ENCODE assay signal across 14 cellular contexts in the genomic region with DNA sequence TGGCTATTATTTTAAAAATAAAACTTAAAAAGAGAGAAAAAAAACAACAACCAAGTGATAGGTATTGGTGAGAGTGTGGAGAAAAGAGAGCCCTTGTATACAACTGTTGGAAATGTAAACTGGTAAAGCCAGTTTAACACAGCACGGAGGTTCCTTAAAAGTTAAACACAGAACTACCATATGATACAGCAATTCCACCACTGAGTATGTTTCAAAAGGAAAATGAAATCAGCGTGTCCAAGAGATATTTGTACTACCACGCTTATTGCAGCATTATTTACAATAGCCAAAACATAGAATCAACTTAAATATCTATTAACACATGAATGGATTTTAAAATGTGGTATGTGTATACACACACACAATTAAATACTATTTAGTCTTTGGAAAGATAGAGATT. TPM values are rescaled to one million over a fixed set of nuclear protein-coding genes. Genes with fewer than 3 reads are reported as not detected.
DNase-seq lines count a peak whose midpoint lies in the region; ATAC-seq, FAIRE-seq and TF ChIP-seq lines count a peak whose summit lies in the region.
"Had no signal": no experiment of that assay in that cellular context is flagged by ENCODE, and none has a peak within 500 bp of the region (broad histone marks: within the 10 kb centered on the region; RNA-seq: fewer than 3 reads in every experiment).

No MANE protein-coding gene starts in this region.

- POLR2A ChIA-PET in CD4-positive, alpha-beta T cell (lab: Charles Lee): no interaction called here

- no peaks in the 10 kb centered on the region for H3K36me3 Mint-ChIP-seq in CD4-positive, alpha-beta T cell (ENCODE audit: low read depth)

- H3K9me3 ChIP-seq in mammary epithelial cell (replicated peaks; ENCODE audit: insufficient read depth, low read length) (no peaks in the 10 kb centered on the region), keratinocyte (ENCODE audit: control insufficient read depth, low read depth, low read length) (no peaks in the 10 kb centered on the region), gastrocnemius medialis (no peaks in the 10 kb centered on the region)
- H3K9me3 ChIP-seq in CD4-positive, alpha-beta T cell (ENCODE audit: control insufficient read depth, low read length): no peaks in the 10 kb centered on the region
- H3K9me3 ChIP-seq: BLaER1 treated with 17β-estradiol and CSF1 and Interleukin-3, amounts not matched to agents 10 nM and 100 nM had no signal

- DNase-seq in HT1080 (ENCODE audit: low read depth) (peak; percentile 39), mammary epithelial cell (peak; percentile 59), keratinocyte (ENCODE audit: low read depth, low spot score) (no peak), NCI-H446 (lab: John Stamatoyannopoulos, UW) (no peak), gastrocnemius medialis (no peak)
- DNase-seq in CD4-positive, alpha-beta T cell: no peak
- DNase-seq: head of caudate nucleus, occipital lobe, T-helper 1 cell had no signal

- ATAC-seq in HG03460 (IDR thresholded peaks at IDR 0.05; ENCODE audit: unreplicated experiment) (no peak), gastrocnemius medialis (no peak)
- no peak for ATAC-seq in CD4-positive, alpha-beta T cell (ENCODE audit: poor library complexity)
- ATAC-seq: K562 had no signal

- no peaks in the 10 kb centered on the region for H3K27me3 Mint-ChIP-seq in CD4-positive, alpha-beta T cell

- 11% methylated on average over 3 of the region's 3 CpGs for WGBS in mammary epithelial cell (ENCODE audit: low coverage, missing lambda C conversion rate)

- H4K20me1 ChIP-seq in mammary epithelial cell (ENCODE audit: insufficient read depth, low read length) (no peaks in the 10 kb centered on the region), keratinocyte (ENCODE audit: control insufficient read depth, extremely low read depth, insufficient read depth, low read length) (no peaks in the 10 kb centered on the region)
- H4K20me1 ChIP-seq: BLaER1 treated with 17β-estradiol and CSF1 and Interleukin-3, amounts not matched to agents 10 nM and 100 nM had no signal

- no peak overlapping the region for H3K4me3 Mint-ChIP-seq in CD4-positive, alpha-beta T cell

- no peaks in the 10 kb centered on the region for H3K27me3 ChIP-seq in ACC112 (ENCODE audit: insufficient read depth, low read length)
- H3K27me3 ChIP-seq in mammary epithelial cell (ENCODE audit: insufficient read depth, low read length): no peaks in the 10 kb centered on the region
- no peaks in the 10 kb centered on the region for H3K27me3 ChIP-seq in keratinocyte (ENCODE audit: control insufficient read depth, extremely low read depth, insufficient read depth, low read length)
- no peaks in the 10 kb centered on the region for H3K27me3 ChIP-seq in gastrocnemius medialis
- H3K27me3 ChIP-seq in CD4-positive, alpha-beta T cell (ENCODE audit: control insufficient read depth, insufficient read depth, low read length): no peaks in the 10 kb centered on the region
- H3K27me3 ChIP-seq: BLaER1 treated with 17β-estradiol and CSF1 and Interleukin-3, amounts not matched to agents 10 nM and 100 nM had no signal

- H3K9me1 ChIP-seq in keratinocyte (ENCODE audit: control insufficient read depth, extremely low read depth, insufficient read depth, low read length): no peaks in the 10 kb centered on the region

- intact Hi-C loops in mammary epithelial cell (cut with micrococcal nuclease) (no loop called here), gastrocnemius medialis (cut with DNase I; ENCODE audit: low total_unique reads) (no loop called here)
- intact Hi-C loops in CD4-positive, alpha-beta T cell (cut with DNase I, micrococcal nuclease): no loop called here

- H3K79me2 ChIP-seq in ACC112 (ENCODE audit: control insufficient read depth, insufficient read depth, low read length, unreplicated experiment) (no peaks in the 10 kb centered on the region), mammary epithelial cell (ENCODE audit: insufficient read depth, low read length) (peaks cover 41% of the 10 kb centered on the region), keratinocyte (ENCODE audit: control insufficient read depth, insufficient read depth, low read length) (peaks cover 14% of the 10 kb centered on the region)

- H3K4me2 ChIP-seq in mammary epithelial cell (ENCODE audit: insufficient read depth, low read depth, low read length) (peak overlapping the region; percentile 78), keratinocyte (ENCODE audit: control insufficient read depth, extremely low read depth, insufficient read depth, low read depth, low read length) (peak overlapping the region; percentile 51)
- H3K4me2 ChIP-seq: BLaER1 treated with 17β-estradiol and CSF1 and Interleukin-3, amounts not matched to agents 10 nM and 100 nM had no signal

- dilution Hi-C loops in mammary epithelial cell (cut with HindIII; ENCODE audit: low sequenced_read_pairs): no loop called here
- dilution Hi-C loops in keratinocyte (cut with MboI; ENCODE audit: extremely low pct_ligation_motif_present, low sequenced_read_pairs): no loop called here

- peak overlapping the region; percentile 79 for H3K9ac ChIP-seq in mammary epithelial cell (ENCODE audit: insufficient read depth, low read length)
- H3K9ac ChIP-seq in keratinocyte (ENCODE audit: control insufficient read depth, extremely low read depth, insufficient read depth, low read length): peak overlapping the region; percentile 16
- H3K9ac ChIP-seq: BLaER1 treated with 17β-estradiol and CSF1 and Interleukin-3, amounts not matched to agents 10 nM and 100 nM had no signal

- peak overlapping the region; percentile 26 for H3K4me3 ChIP-seq in ACC112 (ENCODE audit: low read depth, low read length)
- H3K4me3 ChIP-seq in mammary epithelial cell (replicated peaks in 1 of 3; ENCODE audit: insufficient read depth in 1 of 3, low read depth in 2 of 3, low read length in 3 of 3): peak overlapping the region; percentile 59 to 87 (median 74)
- peak overlapping the region; percentile 39 to 53 (median 43) for H3K4me3 ChIP-seq in keratinocyte (ENCODE audit: control insufficient read depth in 2 of 3, extremely low read depth in 1 of 3, insufficient read depth in 2 of 3, low read depth in 1 of 3, low read length in 3 of 3)
- peak overlapping the region in 2 of 4 donors; percentile 6 to 18 for H3K4me3 ChIP-seq in gastrocnemius medialis
- H3K4me3 ChIP-seq: BLaER1 treated with 17β-estradiol and CSF1 and Interleukin-3, amounts not matched to agents 10 nM and 100 nM; K562 had no signal

- peak; percentile 64 for FAIRE-seq in keratinocyte (lab: Jason Lieb, UNC)
- FAIRE-seq: K562 had no signal

- no peak overlapping the region for H2AFZ ChIP-seq in ACC112 (ENCODE audit: low read length, unreplicated experiment)
- no peak overlapping the region for H2AFZ ChIP-seq in mammary epithelial cell (ENCODE audit: low read depth, low read length)
- peak overlapping the region; percentile 0 for H2AFZ ChIP-seq in keratinocyte (ENCODE audit: control insufficient read depth, low read length)

- H3K36me3 ChIP-seq in ACC112 (ENCODE audit: insufficient read depth, low read length) (no peaks in the 10 kb centered on the region), mammary epithelial cell (ENCODE audit: insufficient read depth, low read length) (no peaks in the 10 kb centered on the region), keratinocyte (ENCODE audit: control insufficient read depth in 2 of 2, extremely low read depth in 1 of 2, insufficient read depth in 2 of 2, low read length in 2 of 2) (no peaks in the 10 kb centered on the region), gastrocnemius medialis (no peaks in the 10 kb centered on the region)
- H3K36me3 ChIP-seq: BLaER1 treated with 17β-estradiol and CSF1 and Interleukin-3, amounts not matched to agents 10 nM and 100 nM had no signal

- no peaks in the 10 kb centered on the region for H3K4me1 Mint-ChIP-seq in CD4-positive, alpha-beta T cell (ENCODE audit: low read depth)

- TF ChIP-seq CTCF in mammary epithelial cell (conservative IDR thresholded peaks at IDR 0.05 in 1 of 2, IDR thresholded peaks at IDR 0.05 in 1 of 2; ENCODE audit: extremely low read depth in 1 of 2, insufficient read depth in 1 of 2, low read depth in 1 of 2, low read length in 2 of 2) (no peak), keratinocyte (optimal IDR thresholded peaks at IDR 0.05 in 1 of 3, IDR thresholded peaks at IDR 0.05 in 1 of 3, conservative IDR thresholded peaks at IDR 0.05 in 1 of 3; ENCODE audit: extremely low read depth in 1 of 3, insufficient read depth in 2 of 3, low read length in 3 of 3) (no peak), gastrocnemius medialis (IDR thresholded peaks at IDR 0.05 in 4 of 5, conservative IDR thresholded peaks at IDR 0.05 in 1 of 5) (no peak)
- no peak for TF ChIP-seq CTCF in CD4-positive, alpha-beta T cell (IDR thresholded peaks at IDR 0.05)

- BruUV-seq in mammary epithelial cell (replicated peaks; lab: Mats Ljungman, UMichigan): TSS peak; percentile 28

- H3K27ac ChIP-seq in ACC112 (ENCODE audit: low read depth, low read length): no peak overlapping the region
- peak overlapping the region; percentile 93 for H3K27ac ChIP-seq in mammary epithelial cell (ENCODE audit: insufficient read depth, low read depth, low read length)
- peak overlapping the region; percentile 69 for H3K27ac ChIP-seq in keratinocyte (ENCODE audit: control insufficient read depth, insufficient read depth, low read length)
- H3K27ac ChIP-seq in gastrocnemius medialis: no peak overlapping the region
- no peak overlapping the region for H3K27ac ChIP-seq in CD4-positive, alpha-beta T cell (ENCODE audit: low read depth, low read length)
- H3K27ac ChIP-seq: BLaER1 treated with 17β-estradiol and CSF1 and Interleukin-3, amounts not matched to agents 10 nM and 100 nM had no signal

- no peak overlapping the region for H3K27ac Mint-ChIP-seq in CD4-positive, alpha-beta T cell

- CTCF ChIA-PET in mammary epithelial cell (lab: Charles Lee; ENCODE audit: low non-redundant PET): no interaction called here
- CTCF ChIA-PET in CD4-positive, alpha-beta T cell (lab: Charles Lee): no interaction called here

- in situ Hi-C loops in mammary epithelial cell (cut with MboI; ENCODE audit: low sequenced_read_pairs in 2 of 2): no loop called here
- in situ Hi-C loops in gastrocnemius medialis (cut with MboI; ENCODE audit: low sequenced_read_pairs in 4 of 4): no loop called here

- no peaks in the 10 kb centered on the region for H3K9me3 Mint-ChIP-seq in CD4-positive, alpha-beta T cell

- H3K4me1 ChIP-seq in ACC112 (ENCODE audit: control insufficient read depth, insufficient read depth, low read length, unreplicated experiment) (peaks cover 7% of the 10 kb centered on the region), mammary epithelial cell (ENCODE audit: insufficient read depth, low read length) (peaks cover 6% of the 10 kb centered on the region), keratinocyte (ENCODE audit: control insufficient read depth, extremely low read depth, insufficient read depth, low read length) (peaks cover 7% of the 10 kb centered on the region), gastrocnemius medialis (no peaks in the 10 kb centered on the region)

- no peak for TF ChIP-seq POLR2A in gastrocnemius medialis (IDR thresholded peaks at IDR 0.05)

RNA-seq across cellular contexts. Expression of gene PTCHD4, which starts 1.1 kb away (rescaled TPM):
- total RNA-seq in HT1080 (2014; rRNA removed; shearing (Covaris generic)): 9.0 and 11.9 TPM in 2 replicates
- 6.6 and 8.7 TPM in 2 replicates for polyA plus RNA-seq in HT1080 (2015; cell fraction: cytosol; rRNA removed)
- polyA plus RNA-seq in HT1080 (2015; cell fraction: nucleus; rRNA removed): 4.7 and 6.3 TPM in 2 replicates
- total RNA-seq in mammary epithelial cell: 1 to 10 TPM; 1.2 to 1.3 TPM
- 0.87 TPM for polyA plus RNA-seq in mammary epithelial cell
- not detected for polyA minus RNA-seq in mammary epithelial cell
- 0.39 to 0.93 TPM (median 0.41 TPM) in 3 replicates for polyA plus RNA-seq in keratinocyte
- polyA plus RNA-seq in keratinocyte (2011; ENCODE audit: low read depth): 0.67 TPM
- 0.43 and 0.69 TPM in 2 replicates for polyA plus RNA-seq in keratinocyte (2011; cell fraction: cytosol; rRNA removed)
- polyA plus RNA-seq in keratinocyte (2011; cell fraction: nucleus; rRNA removed): 0.65 and 0.88 TPM in 2 replicates
- polyA plus RNA-seq in keratinocyte (2012; ENCODE audit: low replicate concordance): 0.31 and 0.89 TPM in 2 replicates
- 0.80 to 1.1 TPM (median 0.98 TPM) in 3 replicates for polyA minus RNA-seq in keratinocyte
- not detected for polyA minus RNA-seq in keratinocyte (2011; cell fraction: cytosol; rRNA and poly(A)+ RNA removed)
- polyA minus RNA-seq in keratinocyte (2011; cell fraction: nucleus; rRNA and poly(A)+ RNA removed): 1.1 and 2.4 TPM in 2 replicates
- under 1 TPM in 2 of 4 donors, not detected in 2; 0.15 to 0.20 TPM for total RNA-seq in gastrocnemius medialis
- total RNA-seq in CD4-positive, alpha-beta T cell: not detected
- total RNA-seq: activated CD8-positive, alpha-beta memory T cell treated with anti-CD3 and anti-CD28 coated beads for 36 hours; K562 had no signal
- polyA plus RNA-seq: K562 had no signal

Comparison
In these comparisons a context has a peak if more than half of its experiments do, and no peak if none do; other contexts are left out.
1. H3K27ac ChIP-seq: peak in mammary epithelial cell (single experiment) and keratinocyte (single experiment); none in ACC112 (single experiment), gastrocnemius medialis (0 of 4) and CD4-positive, alpha-beta T cell (single experiment).
2. DNase-seq: peak in HT1080 (single experiment) and mammary epithelial cell (single experiment); none in keratinocyte (single experiment), NCI-H446 (0 of 2), gastrocnemius medialis (0 of 2) and CD4-positive, alpha-beta T cell (0 of 10).